In genomic region chr2:190408538-190409271, GRCh38 we compare ENCODE assay signal across 8 cellular contexts.
DNase-seq lines count a peak whose midpoint lies in the region; ATAC-seq lines count a peak whose summit lies in the region.

No MANE protein-coding gene starts in this region.

- peak overlapping the region; percentile 75 to 88 for H3K9ac ChIP-seq in duodenal mucosa (ENCODE audit: low read depth in 1 of 2, low read length in 2 of 2)

- peak overlapping the region; percentile 85 to 90 for H3K4me3 ChIP-seq in duodenal mucosa (ENCODE audit: low read depth in 1 of 2, low read length in 2 of 2)

- peak; percentile 63 for ATAC-seq in HG02885 (IDR thresholded peaks at IDR 0.05; ENCODE audit: poor library complexity, unreplicated experiment)

- peak overlapping the region; percentile 72 for H3K27ac ChIP-seq in duodenal mucosa (ENCODE audit: low read depth, low read length)

- peak; percentile 73 for DNase-seq in SIG-M5 treated with dmso at 0.1 percent for 504 hours (lab: John Stamatoyannopoulos, UW; ENCODE audit: unreplicated experiment)
- DNase-seq in SIG-M5 (lab: John Stamatoyannopoulos, UW), result no peak
- DNase-seq in NCI-H2107 (lab: John Stamatoyannopoulos, UW), result peak; percentile 75
- peak; percentile 79 for DNase-seq in activated CD4-positive, alpha-beta T cell treated with anti-CD3 and anti-CD28 coated beads for 4 hours
- DNase-seq in medulla oblongata (ENCODE audit: extremely low spot score), result peak; percentile 78
- peak; percentile 29 to 64 (median 46) for DNase-seq in stimulated activated CD4-positive, alpha-beta T cell treated with anti-CD3 and anti-CD28 coated beads, TNF-alpha, amount 100 ng/mL, for 48 hours (ENCODE audit: low read depth in 3 of 3)

- H3K36me3 ChIP-seq in duodenal mucosa (ENCODE audit: control insufficient read depth in 1 of 2, insufficient read depth in 2 of 2, low read length in 2 of 2), result no peaks in the 10 kb centered on the region

- H3K9me3 ChIP-seq in duodenal mucosa (ENCODE audit: control insufficient read depth in 1 of 2, low read length in 2 of 2), result no peaks in the 10 kb centered on the region

- no peaks in the 10 kb centered on the region for H3K27me3 ChIP-seq in duodenal mucosa (ENCODE audit: control insufficient read depth in 1 of 2, insufficient read depth in 2 of 2, low read length in 2 of 2)

- peaks cover 45 to 47% of the 10 kb centered on the region in 2 donors for H3K4me1 ChIP-seq in duodenal mucosa (ENCODE audit: control insufficient read depth in 1 of 2, insufficient read depth in 2 of 2, low read length in 2 of 2)
